Comparison of ENCODE assay signal across 29 cellular contexts in the genomic region with DNA sequence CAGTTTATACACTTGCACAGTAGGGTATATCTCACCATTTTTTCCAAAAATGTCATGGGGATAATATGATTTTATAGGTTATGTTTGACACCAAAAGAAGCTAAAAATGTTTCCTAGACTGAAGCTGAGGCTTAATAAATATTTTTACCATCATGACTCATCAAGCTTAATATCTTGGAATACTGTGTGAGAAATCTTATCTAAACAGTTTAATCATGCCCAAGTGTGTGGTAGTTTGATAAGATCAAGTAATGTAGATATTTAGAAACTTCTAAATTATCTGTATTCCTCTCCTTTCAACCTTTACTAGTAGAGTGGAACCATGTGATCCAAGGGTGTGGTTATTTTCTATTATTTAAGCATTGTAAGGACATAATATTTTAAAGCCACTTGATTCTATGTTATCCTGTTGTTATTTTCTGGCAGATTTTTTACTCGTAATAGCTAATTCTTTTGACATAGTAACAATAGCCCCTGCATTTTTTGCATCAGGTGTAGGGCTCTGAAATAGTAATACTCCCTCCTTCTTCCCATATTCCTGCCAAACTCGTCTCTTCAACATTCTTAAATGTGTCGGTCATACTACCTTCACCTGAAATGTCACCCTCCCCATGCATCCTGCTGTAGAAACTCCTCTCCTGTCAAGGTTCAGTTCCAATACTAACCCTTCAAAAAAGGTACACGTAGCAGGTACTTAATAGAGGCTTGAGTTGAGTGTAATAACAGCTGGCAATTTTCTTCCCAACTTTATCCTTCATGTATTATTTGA.
DNase-seq lines count a peak whose midpoint lies in the region; ATAC-seq, FAIRE-seq and TF ChIP-seq lines count a peak whose summit lies in the region.
"Had no signal": no experiment of that assay in that cellular context is flagged by ENCODE, and none has a peak within 500 bp of the region (broad histone marks: within the 10 kb centered on the region; RNA-seq: fewer than 3 reads in every experiment).

No MANE protein-coding gene starts in this region.

- no peak overlapping the region for H4K5ac ChIP-seq in mesendoderm (ENCODE audit: low read length)

- no peaks in the 10 kb centered on the region for H3K9me2 ChIP-seq in GM23248 (ENCODE audit: insufficient read depth)

- no peak overlapping the region for H2AFZ ChIP-seq in GM23248

- 0 out of 2 replicates have a peak, but pooled peaks cover 12% of the 10 kb centered on the region for H3F3A ChIP-seq in GM23248 (ENCODE audit: insufficient read depth)

- H3K4ac ChIP-seq in mesendoderm (ENCODE audit: low read depth, low read length), result no peak overlapping the region

- peaks cover 25% of the 10 kb centered on the region for H3K4me1 Mint-ChIP-seq in Calu3 (ENCODE audit: low read depth, unreplicated experiment)
- H3K4me1 Mint-ChIP-seq: activated CD8-positive, alpha-beta memory T cell treated with anti-CD3 and anti-CD28 coated beads, Interleukin-2, amount 10 ng/mL, durations not matched to agents 7 days and 5 days; stimulated activated memory B cell treated with anti-CD40 and anti-IgM and Interleukin-4, amounts not matched to agents 10 μg/mL and 1 μg/mL and 100 μg/mL, for 72 hours had no signal

- TF ChIP-seq CTCF in Calu3 (IDR thresholded peaks at IDR 0.05; ENCODE audit: unreplicated experiment) (no peak), RWPE1 (conservative IDR thresholded peaks at IDR 0.05; ENCODE audit: low read depth) (no peak), gastroesophageal sphincter (IDR thresholded peaks at IDR 0.05) (no peak), sigmoid colon (IDR thresholded peaks at IDR 0.05) (no peak), pancreas (IDR thresholded peaks at IDR 0.05) (no peak)

- TF ChIP-seq EP300 in gastroesophageal sphincter (IDR thresholded peaks at IDR 0.05), result no peak
- no peak for TF ChIP-seq EP300 in sigmoid colon (IDR thresholded peaks at IDR 0.05)

- H4K8ac ChIP-seq in mesendoderm (ENCODE audit: low read depth, low read length), result no peak overlapping the region

- H3K23ac ChIP-seq in mesendoderm (ENCODE audit: low read length), result no peak overlapping the region

- peak; percentile 18 for DNase-seq in Calu3
- DNase-seq in GM23248, result peak; percentile 33
- peak; percentile 1 for DNase-seq in RWPE1 (ENCODE audit: low spot score)
- DNase-seq in mesendoderm, result peak; percentile 22
- no peak for DNase-seq in effector memory CD4-positive, alpha-beta T cell
- DNase-seq in sigmoid colon, result no peak
- no peak for DNase-seq in pancreas
- DNase-seq: activated CD4-positive, alpha-beta T cell treated with anti-CD3 and anti-CD28 coated beads, Interleukin-2, amount 50 U/mL, for 4 hours; activated CD8-positive, alpha-beta memory T cell treated with anti-CD3 and anti-CD28 coated beads, Interleukin-2, amount 10 ng/mL, durations not matched to agents 7 days and 5 days; activated gamma-delta T cell; activated T-cell treated with anti-CD3 and anti-CD28 coated beads, Interleukin-2, amount 50 U/mL, for 4 hours; C1 segment of cervical spinal cord; central memory CD4-positive, alpha-beta T cell; COR-L47; endodermal cell; H9; mucosa of descending colon; NCI-H2107; NCI-H446 treated with DMSO at 0.1 percent for 48 hours; transverse colon had no signal

- no peaks in the 10 kb centered on the region for H3K36me3 Mint-ChIP-seq in Calu3 (ENCODE audit: insufficient read depth, unreplicated experiment)
- H3K36me3 Mint-ChIP-seq: activated CD8-positive, alpha-beta memory T cell treated with anti-CD3 and anti-CD28 coated beads, Interleukin-2, amount 10 ng/mL, durations not matched to agents 7 days and 5 days; stimulated activated memory B cell treated with anti-CD40 and anti-IgM and Interleukin-4, amounts not matched to agents 10 μg/mL and 1 μg/mL and 100 μg/mL, for 72 hours had no signal

- in situ Hi-C loops in GM23248 (cut with MboI), result no loop called here

- 87 to 93% methylated on average over 4 of the region's 4 CpGs for WGBS in GM23248 (ENCODE audit: low coverage in 1 of 2, low lambda C conversion rate in 2 of 2, missing lambda C conversion rate in 2 of 2), 2 experiments
- no CpG with 5 or more reads among the region's 4 CpGs for WGBS in mesendoderm (ENCODE audit: extremely low coverage, insufficient coverage, low lambda C conversion rate)
- 82 to 96% methylated on average over 4 of the region's 4 CpGs for WGBS in gastroesophageal sphincter (ENCODE audit: low coverage in 1 of 2), 2 donors
- WGBS in sigmoid colon, 2 donors, result 85 to 86% methylated on average over 4 of the region's 4 CpGs
- WGBS in pancreas, 2 donors, result 62 to 67% methylated on average over 4 of the region's 4 CpGs

- H3K18ac ChIP-seq in mesendoderm (ENCODE audit: low read length), result no peak overlapping the region

- H3K4me3 Mint-ChIP-seq in Calu3 (ENCODE audit: low read depth, unreplicated experiment), result no peak overlapping the region
- H3K4me3 Mint-ChIP-seq: activated CD8-positive, alpha-beta memory T cell treated with anti-CD3 and anti-CD28 coated beads, Interleukin-2, amount 10 ng/mL, durations not matched to agents 7 days and 5 days; activated T-cell treated with anti-CD3 and anti-CD28 coated beads, Interleukin-2, amount 50 U/mL, for 4 hours; dendritic cell treated with granulocyte-macrophage colony-stimulating factor and Interleukin-4, amounts not matched to agents 40 ng/mL and 50 ng/mL, for 4 days; endodermal cell; H9; natural killer cell treated with Interleukin-12 subunit alpha and Interleukin-12 subunit beta and Interleukin-15 and Interleukin-18, amount 100 ng/mL, for 72 hours; stimulated activated memory B cell treated with anti-CD40 and anti-IgM and Interleukin-4, amounts not matched to agents 10 μg/mL and 1 μg/mL and 100 μg/mL, for 72 hours; T-helper 1 cell treated with Interleukin-12 subunit alpha and Interleukin-12 subunit beta and Interleukin-4 antibody, amounts not matched to agents 30 μg/mL and 1 μg/mL, for 36 hours had no signal

- H2AK5ac ChIP-seq in mesendoderm (ENCODE audit: low read length), result no peak overlapping the region

- H3K56ac ChIP-seq in mesendoderm (ENCODE audit: low read length), result no peak overlapping the region

- H3K9ac ChIP-seq in GM23248 (no peak overlapping the region), mesendoderm (ENCODE audit: low read length) (no peak overlapping the region)

- no peak overlapping the region for H2BK15ac ChIP-seq in mesendoderm (replicated peaks; ENCODE audit: low read depth)

- H3K27ac Mint-ChIP-seq in Calu3 (ENCODE audit: unreplicated experiment), result peak overlapping the region; percentile 7
- H3K27ac Mint-ChIP-seq: activated CD8-positive, alpha-beta memory T cell treated with anti-CD3 and anti-CD28 coated beads, Interleukin-2, amount 10 ng/mL, durations not matched to agents 7 days and 5 days; dendritic cell treated with granulocyte-macrophage colony-stimulating factor and Interleukin-4, amounts not matched to agents 40 ng/mL and 50 ng/mL, for 4 days; endodermal cell; natural killer cell treated with Interleukin-12 subunit alpha and Interleukin-12 subunit beta and Interleukin-15 and Interleukin-18, amount 100 ng/mL, for 72 hours; stimulated activated memory B cell treated with anti-CD40 and anti-IgM and Interleukin-4, amounts not matched to agents 10 μg/mL and 1 μg/mL and 100 μg/mL, for 72 hours; T-helper 1 cell treated with Interleukin-12 subunit alpha and Interleukin-12 subunit beta and Interleukin-4 antibody, amounts not matched to agents 30 μg/mL and 1 μg/mL, for 36 hours had no signal

- no peak overlapping the region for H2BK120ac ChIP-seq in mesendoderm (ENCODE audit: low read depth, low read length)

- H3K4me2 ChIP-seq in GM23248 (ENCODE audit: unreplicated experiment) (no peak overlapping the region), mesendoderm (ENCODE audit: low read length) (no peak overlapping the region)

- H3K79me2 ChIP-seq in GM23248 (ENCODE audit: insufficient read depth), result no peaks in the 10 kb centered on the region
- no peaks in the 10 kb centered on the region for H3K79me2 ChIP-seq in mesendoderm (ENCODE audit: control insufficient read depth, insufficient read depth, low read length)

- ATAC-seq in gastroesophageal sphincter (no peak), pancreas (no peak)
- ATAC-seq: activated CD4-positive, CD25-positive, alpha-beta regulatory T cell treated with anti-CD3 and anti-CD28 coated beads, Interleukin-2, amount 50 U/mL, for 24 hours; activated CD8-positive, alpha-beta memory T cell treated with anti-CD3 and anti-CD28 coated beads, Interleukin-2, amount 10 ng/mL, durations not matched to agents 7 days and 5 days; activated T-cell treated with anti-CD3 and anti-CD28 coated beads, Interleukin-2, amount 50 U/mL, for 4 hours; mucosa of descending colon; natural killer cell treated with Interleukin-12 subunit alpha and Interleukin-12 subunit beta and Interleukin-15 and Interleukin-18, amount 100 ng/mL, for 72 hours; stimulated activated memory B cell treated with anti-CD40 and anti-IgM and Interleukin-4, amounts not matched to agents 10 μg/mL and 1 μg/mL and 100 μg/mL, for 72 hours had no signal

- POLR2A ChIA-PET in RWPE1 (lab: Yijun Ruan, JAX; ENCODE audit: low non-redundant PET), result no interaction called here

- BruUV-seq in Calu3 (replicated peaks; lab: Mats Ljungman, UMichigan), result no TSS peak

- FAIRE-seq in pancreas (lab: Jason Lieb, UNC), result no peak
- FAIRE-seq: frontal cortex, GM19239 had no signal

- no peak overlapping the region for H3K4me3 ChIP-seq in GM23248
- H3K4me3 ChIP-seq in mesendoderm (ENCODE audit: low read length), result no peak overlapping the region
- no peak overlapping the region for H3K4me3 ChIP-seq in gastroesophageal sphincter
- H3K4me3 ChIP-seq in effector memory CD4-positive, alpha-beta T cell (ENCODE audit: insufficient read depth, low read depth, low read length, poor library complexity, severe bottlenecking), result no peak overlapping the region
- no peak overlapping the region for H3K4me3 ChIP-seq in sigmoid colon
- no peak overlapping the region for H3K4me3 ChIP-seq in pancreas
- H3K4me3 ChIP-seq: lung, mucosa of descending colon, transverse colon had no signal

- H3K9me3 Mint-ChIP-seq in Calu3 (ENCODE audit: low read depth, unreplicated experiment), result no peaks in the 10 kb centered on the region
- H3K9me3 Mint-ChIP-seq: dendritic cell treated with granulocyte-macrophage colony-stimulating factor and Interleukin-4, amounts not matched to agents 40 ng/mL and 50 ng/mL, for 4 days; endodermal cell; H9; natural killer cell treated with Interleukin-12 subunit alpha and Interleukin-12 subunit beta and Interleukin-15 and Interleukin-18, amount 100 ng/mL, for 72 hours; stimulated activated memory B cell treated with anti-CD40 and anti-IgM and Interleukin-4, amounts not matched to agents 10 μg/mL and 1 μg/mL and 100 μg/mL, for 72 hours; T-helper 1 cell treated with Interleukin-12 subunit alpha and Interleukin-12 subunit beta and Interleukin-4 antibody, amounts not matched to agents 30 μg/mL and 1 μg/mL, for 36 hours had no signal

- H3K4me1 ChIP-seq in GM23248 (ENCODE audit: insufficient read depth) (peaks cover 23% of the 10 kb centered on the region), mesendoderm (ENCODE audit: control insufficient read depth, low read depth, low read length) (no peaks in the 10 kb centered on the region), gastroesophageal sphincter (no peaks in the 10 kb centered on the region), sigmoid colon (peaks cover 0 to 14% (median 6%) of the 10 kb centered on the region in 4 donors), pancreas (no peaks in the 10 kb centered on the region)
- no peaks in the 10 kb centered on the region for H3K4me1 ChIP-seq in effector memory CD4-positive, alpha-beta T cell (ENCODE audit: control insufficient read depth, insufficient read depth, low read length, poor library complexity, severe bottlenecking)
- H3K4me1 ChIP-seq: transverse colon had no signal

- no peak overlapping the region for H2BK5ac ChIP-seq in mesendoderm (ENCODE audit: low read length)

- H3K79me1 ChIP-seq in mesendoderm (ENCODE audit: low read length), result no peaks in the 10 kb centered on the region

- no peaks in the 10 kb centered on the region for H3K9me3 ChIP-seq in GM23248 (ENCODE audit: low read depth)
- H3K9me3 ChIP-seq in gastroesophageal sphincter, result no peaks in the 10 kb centered on the region
- H3K9me3 ChIP-seq in effector memory CD4-positive, alpha-beta T cell (ENCODE audit: control insufficient read depth, low read length), result no peaks in the 10 kb centered on the region
- no peaks in the 10 kb centered on the region for H3K9me3 ChIP-seq in sigmoid colon
- H3K9me3 ChIP-seq in pancreas, result no peaks in the 10 kb centered on the region
- H3K9me3 ChIP-seq: mucosa of descending colon, transverse colon had no signal

- no peaks in the 10 kb centered on the region for H4K20me1 ChIP-seq in GM23248 (ENCODE audit: insufficient read depth)

- no peak for TF ChIP-seq POLR2A in gastroesophageal sphincter (IDR thresholded peaks at IDR 0.05)
- TF ChIP-seq POLR2A in sigmoid colon (IDR thresholded peaks at IDR 0.05), result no peak

- intact Hi-C loops in Calu3 (cut with micrococcal nuclease; ENCODE audit: unreplicated experiment), result loop anchor here (5.0 to 10.0 kb wide), 3 partner anchors 230 to 495 kb away; no protein-coding TSS in a partner anchor
- intact Hi-C loops in sigmoid colon (cut with DNase I), result no loop called here
- intact Hi-C loops in pancreas (cut with DNase I), result no loop called here

- no peaks in the 10 kb centered on the region for H3K27me3 ChIP-seq in GM23248 (replicated peaks; ENCODE audit: insufficient read depth)
- no peaks in the 10 kb centered on the region for H3K27me3 ChIP-seq in mesendoderm (ENCODE audit: insufficient read depth, low read length, poor library complexity)
- no peaks in the 10 kb centered on the region for H3K27me3 ChIP-seq in gastroesophageal sphincter
- no peaks in the 10 kb centered on the region for H3K27me3 ChIP-seq in effector memory CD4-positive, alpha-beta T cell (replicated peaks; ENCODE audit: control insufficient read depth, insufficient read depth, low read length, poor library complexity, severe bottlenecking)
- no peaks in the 10 kb centered on the region for H3K27me3 ChIP-seq in sigmoid colon
- H3K27me3 ChIP-seq in pancreas, result no peaks in the 10 kb centered on the region
- H3K27me3 ChIP-seq: transverse colon had no signal

- H3K36me3 ChIP-seq in GM23248 (ENCODE audit: low read depth), result no peaks in the 10 kb centered on the region
- no peaks in the 10 kb centered on the region for H3K36me3 ChIP-seq in mesendoderm (ENCODE audit: control insufficient read depth, insufficient read depth, low read length)
- H3K36me3 ChIP-seq in gastroesophageal sphincter, result no peaks in the 10 kb centered on the region
- H3K36me3 ChIP-seq in effector memory CD4-positive, alpha-beta T cell (ENCODE audit: control insufficient read depth, insufficient read depth, low read length), result no peaks in the 10 kb centered on the region
- H3K36me3 ChIP-seq in sigmoid colon, result no peaks in the 10 kb centered on the region
- no peaks in the 10 kb centered on the region for H3K36me3 ChIP-seq in pancreas
- H3K36me3 ChIP-seq: transverse colon had no signal

- no peaks in the 10 kb centered on the region for H3K27me3 Mint-ChIP-seq in Calu3 (ENCODE audit: unreplicated experiment)
- H3K27me3 Mint-ChIP-seq: activated CD8-positive, alpha-beta memory T cell treated with anti-CD3 and anti-CD28 coated beads, Interleukin-2, amount 10 ng/mL, durations not matched to agents 7 days and 5 days; dendritic cell treated with granulocyte-macrophage colony-stimulating factor and Interleukin-4, amounts not matched to agents 40 ng/mL and 50 ng/mL, for 4 days; natural killer cell treated with Interleukin-12 subunit alpha and Interleukin-12 subunit beta and Interleukin-15 and Interleukin-18, amount 100 ng/mL, for 72 hours; stimulated activated memory B cell treated with anti-CD40 and anti-IgM and Interleukin-4, amounts not matched to agents 10 μg/mL and 1 μg/mL and 100 μg/mL, for 72 hours had no signal

- CTCF ChIA-PET in Calu3 (lab: Charles Lee) (interaction anchor here (0.6 to 2.1 kb wide), 4 partner anchors 30 to 314 kb away, joined by 3 to 7 read pairs (median 4); no protein-coding TSS in a partner anchor), RWPE1 (lab: Yijun Ruan, JAX) (no interaction called here)

- H3K27ac ChIP-seq in GM23248, result no peak overlapping the region
- H3K27ac ChIP-seq in RWPE1, result no peak overlapping the region
- H3K27ac ChIP-seq in mesendoderm (ENCODE audit: low read depth, low read length), result no peak overlapping the region
- H3K27ac ChIP-seq in gastroesophageal sphincter, result no peak overlapping the region
- H3K27ac ChIP-seq in effector memory CD4-positive, alpha-beta T cell (ENCODE audit: insufficient read depth, low read length, poor library complexity, severe bottlenecking), result no peak overlapping the region
- H3K27ac ChIP-seq in sigmoid colon, result no peak overlapping the region
- no peak overlapping the region for H3K27ac ChIP-seq in pancreas
- H3K27ac ChIP-seq: transverse colon had no signal

Comparison
In these comparisons a context has a peak if more than half of its experiments do, and no peak if none do; other contexts are left out.
1. DNase-seq: peak in Calu3 (single experiment), GM23248 (single experiment), RWPE1 (single experiment) and mesendoderm (single experiment); none in effector memory CD4-positive, alpha-beta T cell (0 of 3), sigmoid colon (single experiment) and pancreas (0 of 6).